ENCODE assay signal across 27 cellular contexts in genomic region chr13:25421602-25422001, GRCh38.
"Had no signal": no experiment of that assay in that cellular context is flagged by ENCODE, and none has a peak within 500 bp of the region (broad histone marks: within the 10 kb centered on the region; RNA-seq: fewer than 3 reads in every experiment).

No MANE protein-coding gene starts in this region.

- H3K4me1 ChIP-seq: Peyer's patch, SJCRH30 had no signal

- H3K36me3 ChIP-seq: cardiac muscle cell, Peyer's patch, SJCRH30, WERI-Rb-1 had no signal

- H3K4me3 ChIP-seq: cardiac muscle cell, K562, Peyer's patch, SJCRH30 had no signal

- H3K27ac ChIP-seq: cardiac muscle cell, Peyer's patch, RWPE1, SJCRH30, WERI-Rb-1 had no signal

- H3K27me3 ChIP-seq: Peyer's patch had no signal

- H3K9me2 ChIP-seq: SK-N-SH had no signal

- H3K9ac ChIP-seq: SK-N-SH had no signal

- H3K4me2 ChIP-seq: SK-N-SH had no signal

- H3K9me3 ChIP-seq: Peyer's patch, SJCRH30, SK-N-SH had no signal

- DNase-seq: activated CD4-positive, alpha-beta memory T cell treated with anti-CD3 and anti-CD28 coated beads, Interleukin-2, amount 10 ng/mL, durations not matched to agents 7 days and 5 days; activated CD4-positive, alpha-beta T cell treated with anti-CD3 and anti-CD28 coated beads for 36 hours; activated CD4-positive, alpha-beta T cell treated with anti-CD3 and anti-CD28 coated beads, Interleukin-2, amount 50 U/mL, for 1 hour; activated gamma-delta T cell; activated naive CD4-positive, alpha-beta T cell treated with anti-CD3 and anti-CD28 coated beads for 36 hours; activated T-cell treated with anti-CD3 and anti-CD28 coated beads for 4 hours; activated T-cell treated with anti-CD3 and anti-CD28 coated beads, Interleukin-2, amount 50 U/mL, for 48 hours; amygdala; Kasumi-1; NCI-H1105 treated with DMSO at 0.1 percent for 48 hours; NCI-H1436 treated with DMSO at 0.1 percent for 48 hours; NCI-H187; NCI-H2081; NCI-H2171; NCI-H226; NCI-H526; NCI-H774; Peyer's patch; Right ventricle myocardium superior; SJCRH30; SK-N-SH; T-helper 1 cell; WERI-Rb-1 had no signal

- ATAC-seq: activated CD4-positive, alpha-beta T cell treated with anti-CD3 and anti-CD28 coated beads for 36 hours; activated T-helper 17 cell treated with anti-CD3 and anti-CD28 coated beads, Interleukin-2, amount 50 U/mL, for 72 hours; K562 had no signal
